ENCODE assay signal across 15 cellular contexts in genomic region chr1:230057681-230058565, GRCh38. TPM values are rescaled to one million over a fixed set of nuclear protein-coding genes. Genes with fewer than 3 reads are reported as not detected.
A peak's percentile ranks its signal among the peaks of the same experiment; 100 is the strongest.
DNase-seq lines count a peak whose midpoint lies in the region; ATAC-seq, FAIRE-seq and TF ChIP-seq lines count a peak whose summit lies in the region.
"Had no signal": no experiment of that assay in that cellular context is flagged by ENCODE, and none has a peak within 500 bp of the region (broad histone marks: within the 10 kb centered on the region; RNA-seq: fewer than 3 reads in every experiment).

No MANE protein-coding gene starts in this region.

- TF ChIP-seq CTCF in K562 (IDR thresholded peaks at IDR 0.05 in 2 of 3, conservative IDR thresholded peaks at IDR 0.05 in 1 of 3; ENCODE audit: insufficient read depth in 2 of 3, low read depth in 1 of 3, low read length in 3 of 3) (no peak), pancreas (IDR thresholded peaks at IDR 0.05) (no peak)

- H3K9me3 ChIP-seq in K562 (replicated peaks; ENCODE audit: control insufficient read depth, insufficient read depth, low read depth, low read length) (no peaks in the 10 kb centered on the region; the same call in 1 of the 2 replicates), pancreas (no peaks in the 10 kb centered on the region)

- ATAC-seq in K562: peak; percentile 56
- peak; percentile 54 to 71 (median 60) for ATAC-seq in pancreas
- ATAC-seq in GM19452 (IDR thresholded peaks at IDR 0.05; ENCODE audit: unreplicated experiment): no peak

- WGBS in K562 (ENCODE audit: insufficient coverage, low coverage, missing lambda C conversion rate): 37% methylated on average over 24 of the region's 24 CpGs
- WGBS in pancreas, 2 donors: 41 to 47% methylated on average over 24 of the region's 24 CpGs

- CTCF ChIA-PET in K562 (lab: Yijun Ruan, JAX; ENCODE audit: low intra/inter-chr PET ratio): no interaction called here

- no peaks in the 10 kb centered on the region for H4K20me1 ChIP-seq in K562 (replicated peaks; ENCODE audit: control insufficient read depth, insufficient read depth, low read length)

- FAIRE-seq in K562 (lab: Jason Lieb, UNC) (no peak), pancreas (lab: Jason Lieb, UNC) (no peak)
- FAIRE-seq: A204.1 had no signal

- DNase-seq in ELF-1 (ENCODE audit: low read depth, low spot score) (peak; percentile 59), K562 (ENCODE audit: extremely low read depth in 1 of 4, low spot score in 3 of 4) (no peak), iPS-NIHi7 (ENCODE audit: extremely low spot score) (peak; percentile 6), pancreas (peak in 5 of 6 donors; percentile 31 to 65 (median 43)), D341Med (ENCODE audit: low spot score) (no peak)
- DNase-seq in activated CD8-positive, alpha-beta memory T cell treated with anti-CD3 and anti-CD28 coated beads, Interleukin-2, amount 50 U/mL, for 48 hours: no peak
- DNase-seq: C1 segment of cervical spinal cord; CD4-positive, alpha-beta T cell; DMS153; DMS79 treated with DMSO at 0.1 percent for 48 hours; GF-D8; GM23248; H7 had no signal

- no peak for TF ChIP-seq EP300 in K562 (IDR thresholded peaks at IDR 0.05; ENCODE audit: low read length)

- no TSS peak for BruUV-seq in K562 (replicated peaks; lab: Mats Ljungman, UMichigan)

- H3K4me2 ChIP-seq in K562 (ENCODE audit: insufficient read depth, low read length): no peak overlapping the region

- intact Hi-C loops in K562 (cut with micrococcal nuclease) (no loop called here), pancreas (cut with DNase I) (no loop called here)

- no peaks in the 10 kb centered on the region for H3K79me2 ChIP-seq in K562 (ENCODE audit: control insufficient read depth, insufficient read depth, low read length)

- no peaks in the 10 kb centered on the region for H3K9me1 ChIP-seq in K562 (ENCODE audit: control insufficient read depth, insufficient read depth, low read length)

- no peak for TF ChIP-seq RAD21 in K562 (CRISPR knock-in tag; conservative IDR thresholded peaks at IDR 0.05 in 1 of 2, IDR thresholded peaks at IDR 0.05 in 1 of 2)

- H3K4me3 ChIP-seq in K562 (no peak overlapping the region), pancreas (peak overlapping the region; percentile 13 to 42 (median 30))
- H3K4me3 ChIP-seq: GM23248 had no signal

- TF ChIP-seq POLR2A in K562 (conservative IDR thresholded peaks at IDR 0.05): no peak

- peak overlapping the region in 1 of 2 experiments; percentile 31; a peak in 1 of 4 replicates for H3K9ac ChIP-seq in K562 (ENCODE audit: insufficient read depth in 1 of 2, low read depth in 2 of 2, low read length in 2 of 2)
- H3K9ac ChIP-seq: GM23248 had no signal

- H3K36me3 ChIP-seq in K562 (ENCODE audit: control insufficient read depth, insufficient read depth, low read length) (no peaks in the 10 kb centered on the region), pancreas (no peaks in the 10 kb centered on the region)

- POLR2A ChIA-PET in K562 (lab: Yijun Ruan, JAX): interaction anchor here (0.7 to 1.5 kb wide), 2 partner anchors 8 to 16 kb away, joined by 3 to 4 read pairs; no protein-coding TSS in a partner anchor

- H3K4me1 ChIP-seq in K562 (replicated peaks in 1 of 2; ENCODE audit: control insufficient read depth in 2 of 2, insufficient read depth in 2 of 2, low read length in 2 of 2): no peaks in the 10 kb centered on the region; a peak in 1 of 5 replicates
- peaks cover 16 to 28% (median 20%) of the 10 kb centered on the region in 3 donors for H3K4me1 ChIP-seq in pancreas

- peak overlapping the region; percentile 42; the same call in 1 of the 2 replicates for H2AFZ ChIP-seq in K562 (ENCODE audit: low read depth, low read length)
- H2AFZ ChIP-seq: GM23248 had no signal

- H3K27me3 ChIP-seq in K562 (ENCODE audit: control insufficient read depth in 2 of 2, insufficient read depth in 2 of 2, low read length in 2 of 2) (peaks cover 4 to 10% of the 10 kb centered on the region in 2 experiments; a peak in 4 of 5 replicates), pancreas (no peaks in the 10 kb centered on the region)

- no peak overlapping the region for H3K27ac ChIP-seq in K562 (ENCODE audit: extremely low read depth, low read depth, low read length)
- H3K27ac ChIP-seq in pancreas: peak overlapping the region; percentile 59 to 88 (median 76)
- H3K27ac ChIP-seq: GM23248 had no signal

- in situ Hi-C loops in K562 (cut with MboI): no loop called here

TF ChIP-seq in K562, 482 proteins besides CTCF, POLR2A, EP300 and RAD21 (continues in another document):
- TF ChIP-seq MBD1 (CRISPR knock-in tag; IDR thresholded peaks at IDR 0.05): no peak
- no peak for TF ChIP-seq BRF2 (IDR thresholded peaks at IDR 0.05; ENCODE audit: borderline replicate concordance, insufficient read depth, insufficient read length)
- TF ChIP-seq ARHGAP35 (IDR thresholded peaks at IDR 0.05; ENCODE audit: partially characterized antibody): no peak
- TF ChIP-seq ATF4 (CRISPR knock-in tag; IDR thresholded peaks at IDR 0.05): no peak
- no peak for TF ChIP-seq ZNF436 (CRISPR knock-in tag; IDR thresholded peaks at IDR 0.05)
- no peak for TF ChIP-seq TCF15 (CRISPR knock-in tag; IDR thresholded peaks at IDR 0.05)
- TF ChIP-seq CREB5 (CRISPR knock-in tag; IDR thresholded peaks at IDR 0.05): no peak
- TF ChIP-seq ATF1 (CRISPR knock-in tag; IDR thresholded peaks at IDR 0.05): no peak
- no peak for TF ChIP-seq ATF1 (tag; IDR thresholded peaks at IDR 0.05)
- no peak for TF ChIP-seq RBM22 (IDR thresholded peaks at IDR 0.05; ENCODE audit: low read depth, low read length, poor library complexity, severe bottlenecking)
- TF ChIP-seq RNF2 (IDR thresholded peaks at IDR 0.05): no peak

RNA-seq across cellular contexts. Expression of gene GALNT2, which starts 9.1 kb away (rescaled TPM):
- 96.1 and 131 TPM in 2 replicates for total RNA-seq in K562 (2011; cell fraction: chromatin; rRNA removed; ENCODE audit: low replicate concordance)
- 139 and 145 TPM in 2 replicates for total RNA-seq in K562 (2011; cell fraction: nucleolus; rRNA removed)
- 159 and 198 TPM in 2 replicates for total RNA-seq in K562 (2011; cell fraction: nucleoplasm; rRNA removed)
- total RNA-seq in K562 (2014; rRNA removed): 51.9 and 66.5 TPM in 2 replicates
- total RNA-seq in K562 (2014; rRNA removed; fragmentation: Illumina TruSeq; extraction: Trizol): 33.3 and 34.6 TPM in 2 replicates
- total RNA-seq in K562 (2015; rRNA removed; fragmentation: Illumina TruSeq; extraction: Trizol): 54.6 and 56.7 TPM in 2 replicates
- 98.2 and 106 TPM in 2 replicates for total RNA-seq in K562 (2021)
- polyA plus RNA-seq in K562 (2011; rRNA removed): 37.2 and 41.8 TPM in 2 replicates
- 53.2 and 59.2 TPM in 2 replicates for polyA plus RNA-seq in K562 (2011; cell fraction: cytosol; rRNA removed)
- 54.3 and 75.7 TPM in 2 replicates for polyA plus RNA-seq in K562 (2011; cell fraction: nucleus; rRNA removed)
- 75.0 and 88.5 TPM in 2 replicates for polyA plus RNA-seq in K562 (2012)
- polyA plus RNA-seq in K562 (2014; fragmentation: Illumina TruSeq; extraction: Trizol): 58.5 and 67.9 TPM in 2 replicates
- 1 to 10 TPM; 1.6 to 1.8 TPM for polyA plus RNA-seq in K562 (2014; fragmentation: Nextera tagmentation; extraction: Ambion mirVana)
- 66.9 and 67.9 TPM in 2 replicates for polyA plus RNA-seq in K562 (2014; rRNA removed)
- polyA minus RNA-seq in K562 (2011; rRNA and poly(A)+ RNA removed): 34.0 and 50.2 TPM in 2 replicates
- 40.9 and 44.3 TPM in 2 replicates for polyA minus RNA-seq in K562 (2011; cell fraction: cytosol; rRNA and poly(A)+ RNA removed)
- polyA minus RNA-seq in K562 (2011; cell fraction: nucleus; rRNA and poly(A)+ RNA removed): 25.2 and 30.3 TPM in 2 replicates
- 100 to 1,000 TPM in 1 of 6 donors, 10 to 100 TPM in 5; 50.7 to 118 (median 71.3) TPM for total RNA-seq in pancreas
- polyA plus RNA-seq in pancreas: 10 to 100 TPM; 18.3 to 24.2 TPM

Comparison
In these comparisons a context has a peak if more than half of its experiments do, and no peak if none do; other contexts are left out.
1. DNase-seq: peak in ELF-1 (single experiment), iPS-NIHi7 (single experiment) and pancreas (5 of 6); none in K562 (0 of 4), D341Med (single experiment) and activated CD8-positive, alpha-beta memory T cell treated with anti-CD3 and anti-CD28 coated beads, Interleukin-2, amount 50 U/mL, for 48 hours (single experiment).